ENCODE assay signal across 1 cellular context in genomic region chr10:103333934-103334520, GRCh38.
A peak's percentile ranks its signal among the peaks of the same experiment; 100 is the strongest.
TF ChIP-seq lines count a peak whose summit lies in the region.

No MANE protein-coding gene starts in this region.

TF ChIP-seq in GM12878, 131 proteins besides CTCF, POLR2A, EP300 and RAD21:
- TF ChIP-seq KDM1A (IDR thresholded peaks at IDR 0.05; ENCODE audit: borderline replicate concordance) (no peak), BACH1 (IDR thresholded peaks at IDR 0.05; ENCODE audit: borderline replicate concordance) (no peak), HDGF (IDR thresholded peaks at IDR 0.05) (no peak), LARP7 (IDR thresholded peaks at IDR 0.05) (no peak), SMC3 (IDR thresholded peaks at IDR 0.05; ENCODE audit: borderline replicate concordance, low read length) (peak; percentile 42)
